8 cellular contexts compared by ENCODE assay signal in genomic region chrX:48917139-48917980, GRCh38. TPM values are rescaled to one million over a fixed set of nuclear protein-coding genes. Genes with fewer than 3 reads are reported as not detected.
DNase-seq lines count a peak whose midpoint lies in the region; ATAC-seq and TF ChIP-seq lines count a peak whose summit lies in the region.

No MANE protein-coding gene starts in this region.

- ATAC-seq in HG02678 (IDR thresholded peaks at IDR 0.05; ENCODE audit: unreplicated experiment) (peak; percentile 34), left ventricle myocardium superior (peak; percentile 68)

- intact Hi-C loops in left ventricle myocardium superior (cut with micrococcal nuclease): no loop called here
- intact Hi-C loops in uterus (cut with DNase I; ENCODE audit: low total_unique reads): no loop called here

- H3K27ac ChIP-seq in uterus: peak overlapping the region; percentile 25 to 88

- no peaks in the 10 kb centered on the region for H3K4me1 ChIP-seq in uterus

- no peaks in the 10 kb centered on the region for H3K9me3 ChIP-seq in uterus

- in situ Hi-C loops in G401 (cut with HindIII; ENCODE audit: low sequenced_read_pairs): no loop called here

- H3K4me3 ChIP-seq in uterus: no peak overlapping the region

- TF ChIP-seq POLR2A in uterus (IDR thresholded peaks at IDR 0.05): no peak

- no peaks in the 10 kb centered on the region for H3K27me3 ChIP-seq in uterus

- H3K36me3 ChIP-seq in uterus: no peaks in the 10 kb centered on the region

- DNase-seq in G401 (ENCODE audit: low spot score): peak; percentile 89
- DNase-seq in NCI-H187 (lab: John Stamatoyannopoulos, UW): peak; percentile 60 to 74
- peak; percentile 52 to 91 (median 81) for DNase-seq in T-helper 2 cell
- peak in 57 of 58 donors; percentile 8 to 84 (median 74) for DNase-seq in anterior cingulate cortex (lab: John Stamatoyannopoulos, UW)
- peak; percentile 92 for DNase-seq in left ventricle myocardium superior
- DNase-seq in pulmonary artery endothelial cell (ENCODE audit: low read depth, low spot score): peak; percentile 59
- DNase-seq in uterus: peak; percentile 89 to 91

- peak; percentile 87 to 91 (median 90) for TF ChIP-seq CTCF in uterus (IDR thresholded peaks at IDR 0.05)

RNA-seq across cellular contexts. Expression of gene PIM2, which starts 1.5 kb away (rescaled TPM):
- total RNA-seq in G401 (2014; rRNA removed; shearing (Covaris generic)): 14.6 and 20.6 TPM in 2 replicates
- total RNA-seq in left ventricle myocardium superior (3.9 TPM), pulmonary artery endothelial cell (5.5 and 6.3 TPM in 2 replicates), uterus (10 to 100 TPM in 1 of 4 donors, 1 to 10 TPM in 2, not detected in 1; 4.8 to 16.8 (median 9.1) TPM)

RNA-seq across cellular contexts. Expression of gene SLC35A2, which starts 5.9 kb away (rescaled TPM):
- total RNA-seq in G401 (2014; rRNA removed; shearing (Covaris generic)): 10.1 and 15.7 TPM in 2 replicates
- total RNA-seq in left ventricle myocardium superior (15.7 TPM), pulmonary artery endothelial cell (11.6 and 13.5 TPM in 2 replicates), uterus (10 to 100 TPM in 2 of 4 donors, 1 to 10 TPM in 2; 4.4 to 16.9 (median 11.1) TPM)

RNA-seq across cellular contexts. Expression of gene PQBP1, which starts 19.6 kb away (rescaled TPM):
- total RNA-seq in G401 (2014; rRNA removed; shearing (Covaris generic)): 96.1 and 119 TPM in 2 replicates
- total RNA-seq in left ventricle myocardium superior (64.5 TPM), pulmonary artery endothelial cell (98.2 and 105 TPM in 2 replicates), uterus (10 to 100 TPM; 46.4 to 90.7 (median 70.3) TPM)

RNA-seq across cellular contexts. Expression of gene TIMM17B, which starts 19.8 kb away (rescaled TPM):
- total RNA-seq in G401 (2014; rRNA removed; shearing (Covaris generic)): 115 and 138 TPM in 2 replicates
- total RNA-seq in left ventricle myocardium superior (77.9 TPM), pulmonary artery endothelial cell (17.7 and 24.6 TPM in 2 replicates), uterus (10 to 100 TPM in 3 of 4 donors, 1 to 10 TPM in 1; 4.1 to 29.5 (median 17.2) TPM)

RNA-seq across cellular contexts. Expression of gene OTUD5, which starts 40.0 kb away (rescaled TPM):
- 70.5 and 75.2 TPM in 2 replicates for total RNA-seq in G401 (2014; rRNA removed; shearing (Covaris generic))
- total RNA-seq in left ventricle myocardium superior: 18.9 TPM
- total RNA-seq in pulmonary artery endothelial cell: 26.7 and 30.5 TPM in 2 replicates
- 10 to 100 TPM in 3 of 4 donors, 1 to 10 TPM in 1; 8.5 to 58.7 (median 21.8) TPM for total RNA-seq in uterus
